In the genomic region with DNA sequence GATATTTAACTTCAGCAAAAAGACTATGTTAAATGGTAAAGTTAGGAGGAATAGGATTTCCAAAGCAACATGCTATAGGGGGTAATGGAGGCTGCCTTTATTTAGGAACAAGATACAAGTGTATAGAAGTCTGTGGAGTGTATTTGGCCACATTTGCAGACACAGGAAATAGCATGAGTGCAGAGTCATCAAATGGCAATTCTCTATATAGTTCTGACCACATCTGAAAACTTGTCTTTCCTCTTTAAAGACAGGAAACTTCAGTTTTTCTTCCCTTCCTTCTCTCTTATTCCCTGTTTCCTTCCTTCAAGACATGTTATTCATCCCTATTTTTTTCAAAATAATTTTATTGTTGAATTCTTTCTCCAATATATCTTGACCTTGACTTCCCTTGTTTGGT, we compare ENCODE assay signal across 14 cellular contexts.
"Had no signal": no experiment of that assay in that cellular context is flagged by ENCODE, and none has a peak within 500 bp of the region (broad histone marks: within the 10 kb centered on the region; RNA-seq: fewer than 3 reads in every experiment).

No MANE protein-coding gene starts in this region.

- H3K27me3 ChIP-seq: esophagus muscularis mucosa, heart right ventricle, testis had no signal

- H3K4me1 ChIP-seq: esophagus muscularis mucosa, heart right ventricle, left ventricle myocardium inferior, testis had no signal

- H3K4me3 ChIP-seq: esophagus muscularis mucosa, heart right ventricle, left ventricle myocardium inferior, testis had no signal

- H3K27ac ChIP-seq: esophagus muscularis mucosa, heart right ventricle, left ventricle myocardium inferior, testis had no signal

- DNase-seq: activated CD4-positive, alpha-beta T cell treated with anti-CD3 and anti-CD28 coated beads, Interleukin-2, amount 10 ng/mL, durations not matched to agents 7 days and 5 days; activated CD4-positive, CD25-positive, alpha-beta regulatory T cell; activated T-cell treated with anti-CD3 and anti-CD28 coated beads, Interleukin-2, amount 50 U/mL, for 1 hour; amygdala; heart right ventricle; islet precursor cell; left ventricle myocardium inferior; mesendoderm; nephron progenitor cell; stimulated activated CD4-positive, alpha-beta T cell treated with anti-CD3 and anti-CD28 coated beads, Interleukin-15, amount 100 ng/mL, for 24 hours; stimulated activated CD4-positive, alpha-beta T cell treated with anti-CD3 and anti-CD28 coated beads, Interleukin-4, amount 100 ng/mL, for 24 hours; stimulated activated naive CD8-positive, alpha-beta T cell treated with anti-CD3 and anti-CD28 coated beads, Interleukin-15, amount 100 ng/mL, for 72 hours; testis had no signal

- H3K9me3 ChIP-seq: esophagus muscularis mucosa, heart right ventricle, left ventricle myocardium inferior, testis had no signal

- H3K36me3 ChIP-seq: esophagus muscularis mucosa, heart right ventricle, left ventricle myocardium inferior had no signal
